In the genomic region with DNA sequence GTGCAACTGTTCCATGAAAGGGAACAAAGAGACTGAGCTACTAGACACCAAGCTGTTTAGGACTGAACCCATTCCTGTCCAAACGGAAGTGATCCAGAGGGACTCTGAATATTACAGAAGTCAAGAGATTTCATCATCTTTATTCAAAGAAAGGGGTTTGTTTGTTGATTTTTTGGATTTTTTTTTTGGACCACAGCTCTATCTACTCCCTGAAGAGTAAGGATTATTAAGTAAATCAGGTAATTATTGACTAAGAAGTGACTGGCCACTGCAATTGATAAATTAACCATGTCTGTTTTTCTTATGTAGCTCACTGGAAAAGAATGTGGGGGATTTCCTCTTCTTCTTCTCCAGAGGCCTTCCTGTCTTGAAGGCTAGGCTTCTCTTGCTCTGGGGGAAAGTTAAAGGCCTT, we compare ENCODE assay signal across 11 cellular contexts.
DNase-seq lines count a peak whose midpoint lies in the region; ATAC-seq lines count a peak whose summit lies in the region.
"Had no signal": no experiment of that assay in that cellular context is flagged by ENCODE, and none has a peak within 500 bp of the region (broad histone marks: within the 10 kb centered on the region; RNA-seq: fewer than 3 reads in every experiment).

No MANE protein-coding gene starts in this region.

- intact Hi-C loops in activated naive CD4-positive, alpha-beta T cell treated with anti-CD3 and anti-CD28 coated beads for 36 hours (cut with micrococcal nuclease): no loop called here

- H3K4me3 Mint-ChIP-seq in activated naive CD4-positive, alpha-beta T cell treated with anti-CD3 and anti-CD28 coated beads for 36 hours: no peak overlapping the region

- H3K9me2 ChIP-seq in Karpas-422 (replicated peaks; ENCODE audit: insufficient read depth, low read length): no peaks in the 10 kb centered on the region

- H3K4me1 Mint-ChIP-seq in activated naive CD4-positive, alpha-beta T cell treated with anti-CD3 and anti-CD28 coated beads for 36 hours (ENCODE audit: low read depth): no peaks in the 10 kb centered on the region

- no peak overlapping the region for H2AFZ ChIP-seq in ACC112 (ENCODE audit: low read length, unreplicated experiment)
- no peak overlapping the region for H2AFZ ChIP-seq in Karpas-422 (ENCODE audit: low read length)

- H3K4me2 ChIP-seq in Karpas-422 (ENCODE audit: low read depth, low read length, poor library complexity, severe bottlenecking): no peak overlapping the region

- H3K27me3 ChIP-seq in ACC112 (ENCODE audit: insufficient read depth, low read length) (no peaks in the 10 kb centered on the region), Karpas-422 (ENCODE audit: low read length) (no peaks in the 10 kb centered on the region), mucosa of rectum (ENCODE audit: control insufficient read depth in 2 of 2, insufficient read depth in 2 of 2, low read length in 2 of 2) (no peaks in the 10 kb centered on the region)
- H3K27me3 ChIP-seq: MG63 had no signal

- peaks cover 54% of the 10 kb centered on the region for H3K4me1 ChIP-seq in ACC112 (ENCODE audit: control insufficient read depth, insufficient read depth, low read length, unreplicated experiment)
- H3K4me1 ChIP-seq in Karpas-422 (ENCODE audit: low read length): no peaks in the 10 kb centered on the region
- peaks cover 9 to 19% of the 10 kb centered on the region in 2 donors for H3K4me1 ChIP-seq in mucosa of rectum (ENCODE audit: control insufficient read depth in 2 of 2, insufficient read depth in 2 of 2, low read length in 2 of 2)

- no peaks in the 10 kb centered on the region for H3K9me3 Mint-ChIP-seq in activated naive CD4-positive, alpha-beta T cell treated with anti-CD3 and anti-CD28 coated beads for 36 hours

- H3K27me3 Mint-ChIP-seq in activated naive CD4-positive, alpha-beta T cell treated with anti-CD3 and anti-CD28 coated beads for 36 hours (ENCODE audit: low read depth): no peaks in the 10 kb centered on the region

- no peaks in the 10 kb centered on the region for H3K9me3 ChIP-seq in Karpas-422 (ENCODE audit: low read length)
- H3K9me3 ChIP-seq in mucosa of rectum (ENCODE audit: control insufficient read depth in 2 of 2, low read length in 2 of 2): no peaks in the 10 kb centered on the region
- H3K9me3 ChIP-seq: MG63 had no signal

- no peaks in the 10 kb centered on the region for H3K36me3 Mint-ChIP-seq in activated naive CD4-positive, alpha-beta T cell treated with anti-CD3 and anti-CD28 coated beads for 36 hours (ENCODE audit: low read depth)

- H3K36me3 ChIP-seq in ACC112 (ENCODE audit: insufficient read depth, low read length) (no peaks in the 10 kb centered on the region), Karpas-422 (ENCODE audit: insufficient read depth, low read length) (no peaks in the 10 kb centered on the region), mucosa of rectum (ENCODE audit: control insufficient read depth in 2 of 2, insufficient read depth in 2 of 2, low read length in 2 of 2) (no peaks in the 10 kb centered on the region)
- H3K36me3 ChIP-seq: MG63 had no signal

- no peak overlapping the region for H3K27ac Mint-ChIP-seq in activated naive CD4-positive, alpha-beta T cell treated with anti-CD3 and anti-CD28 coated beads for 36 hours

- H4K20me1 ChIP-seq in Karpas-422 (ENCODE audit: insufficient read depth, low read depth, low read length): no peaks in the 10 kb centered on the region

- no peak overlapping the region for H3K9ac ChIP-seq in Karpas-422 (ENCODE audit: low read length)
- H3K9ac ChIP-seq in mucosa of rectum (ENCODE audit: low read depth in 1 of 2, low read length in 2 of 2): no peak overlapping the region

- H3K27ac ChIP-seq in ACC112 (ENCODE audit: low read depth, low read length) (peak overlapping the region; percentile 100), Karpas-422 (ENCODE audit: low read length) (no peak overlapping the region), mucosa of rectum (ENCODE audit: low read depth in 2 of 2, low read length in 2 of 2) (peak overlapping the region; percentile 32 to 38)
- H3K27ac ChIP-seq: SK-N-MC had no signal

- H3K79me2 ChIP-seq in ACC112 (ENCODE audit: control insufficient read depth, insufficient read depth, low read length, unreplicated experiment) (no peaks in the 10 kb centered on the region), Karpas-422 (ENCODE audit: low read length) (no peaks in the 10 kb centered on the region)

- ATAC-seq in HG03097 (IDR thresholded peaks at IDR 0.05; ENCODE audit: low FRiP score, unreplicated experiment): no peak
- no peak for ATAC-seq in GM18517 (IDR thresholded peaks at IDR 0.05; ENCODE audit: unreplicated experiment)

- CTCF ChIA-PET in activated naive CD4-positive, alpha-beta T cell treated with anti-CD3 and anti-CD28 coated beads for 36 hours (lab: Charles Lee): no interaction called here

- peak; percentile 23 for DNase-seq in Karpas-422
- peak; percentile 75 for DNase-seq in dermis blood vessel endothelial cell
- no peak for DNase-seq in activated naive CD4-positive, alpha-beta T cell treated with anti-CD3 and anti-CD28 coated beads for 36 hours
- no peak for DNase-seq in NAMALWA (ENCODE audit: low spot score)
- DNase-seq: MG63; stimulated activated CD4-positive, alpha-beta T cell treated with anti-CD3 and anti-CD28 coated beads, Interleukin-4, amount 100 ng/mL, for 1 hour had no signal

- H3K4me3 ChIP-seq in ACC112 (ENCODE audit: low read depth, low read length) (peak overlapping the region; percentile 40; the same call in 1 of the 2 replicates), Karpas-422 (ENCODE audit: low read length) (no peak overlapping the region), mucosa of rectum (ENCODE audit: low read length in 2 of 2) (no peak overlapping the region)
- H3K4me3 ChIP-seq: MG63, SK-N-MC had no signal

Comparison
In these comparisons a context has a peak if more than half of its experiments do, and no peak if none do; other contexts are left out.
1. DNase-seq: peak in Karpas-422 (single experiment) and dermis blood vessel endothelial cell (single experiment); none in activated naive CD4-positive, alpha-beta T cell treated with anti-CD3 and anti-CD28 coated beads for 36 hours (single experiment) and NAMALWA (single experiment).